In genomic region chr1:16921391-16922185, GRCh38 we compare ENCODE assay signal across 1 cellular context.
TF ChIP-seq lines count a peak whose summit lies in the region.

TSS of gene CROCC (plus strand) at chr1:16921931. CDS start at chr1:16922019, 88 bp downstream.

TF ChIP-seq in GM12878, 131 proteins besides CTCF, POLR2A, EP300 and RAD21 (continued from another document):
- TF ChIP-seq ZBTB33 (IDR thresholded peaks at IDR 0.05) (no peak), TARDBP (IDR thresholded peaks at IDR 0.05; ENCODE audit: borderline replicate concordance) (no peak), SKIL (IDR thresholded peaks at IDR 0.05; ENCODE audit: low read depth, poor library complexity, severe bottlenecking) (no peak), WRNIP1 (IDR thresholded peaks at IDR 0.05; ENCODE audit: borderline replicate concordance, low read depth, low read length) (no peak), POLR2AphosphoS5 (IDR thresholded peaks at IDR 0.05; ENCODE audit: low read length) (no peak), MLLT1 (IDR thresholded peaks at IDR 0.05) (no peak), IRF5 (IDR thresholded peaks at IDR 0.05; ENCODE audit: borderline replicate concordance) (no peak)
